Comparison of ENCODE assay signal across 1 cellular context in the genomic region with DNA sequence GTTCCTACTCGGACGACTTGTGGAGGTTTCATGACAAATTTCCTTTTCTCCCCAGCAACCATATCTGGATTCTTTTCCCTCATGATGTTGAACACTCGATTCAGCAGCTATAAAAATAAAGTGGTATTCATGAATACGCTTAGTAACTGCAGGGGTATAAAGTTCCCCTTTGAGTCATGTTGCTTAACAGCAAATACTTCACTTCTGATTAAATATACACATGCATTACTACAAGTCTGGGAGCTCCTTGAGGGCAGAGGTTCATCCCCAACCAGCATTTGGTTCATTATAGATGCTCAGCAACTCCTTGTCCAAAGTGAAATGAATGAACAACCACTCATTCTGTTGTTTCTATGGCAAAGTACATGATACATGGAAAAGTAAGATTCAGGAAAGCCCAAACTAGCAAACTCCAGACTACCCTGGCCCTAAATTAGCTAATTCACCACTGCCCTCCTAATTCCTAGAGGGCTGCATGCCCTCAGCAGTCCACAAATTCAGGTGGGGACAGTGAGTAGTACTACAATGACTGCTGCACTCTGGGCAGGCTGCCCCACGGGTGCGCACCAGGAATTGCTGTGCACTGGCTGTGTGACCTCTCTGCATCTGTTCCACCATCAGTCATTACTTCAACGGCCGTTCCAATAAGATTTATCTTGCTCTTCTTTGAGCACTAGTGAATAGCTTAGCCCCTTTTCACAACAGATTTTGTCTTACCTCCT.
TF ChIP-seq lines count a peak whose summit lies in the region.

No MANE protein-coding gene starts in this region.

TF ChIP-seq in K562, 482 proteins besides CTCF, POLR2A, EP300 and RAD21 (continued from another document):
- TF ChIP-seq SUPT5H (IDR thresholded peaks at IDR 0.05) (peak; percentile 26; the same call in 1 of the 2 replicates), CXXC5 (CRISPR knock-in tag; IDR thresholded peaks at IDR 0.05) (no peak), FOXK2 (conservative IDR thresholded peaks at IDR 0.05 in 1 of 2, IDR thresholded peaks at IDR 0.05 in 1 of 2; ENCODE audit: low read depth in 2 of 2) (no peak), SIRT6 (IDR thresholded peaks at IDR 0.05; ENCODE audit: low read depth, low read length) (no peak), POLR3A (IDR thresholded peaks at IDR 0.05; ENCODE audit: borderline replicate concordance, extremely low read depth, insufficient read depth, insufficient read length) (no peak)
- TF ChIP-seq, protein P1, sequence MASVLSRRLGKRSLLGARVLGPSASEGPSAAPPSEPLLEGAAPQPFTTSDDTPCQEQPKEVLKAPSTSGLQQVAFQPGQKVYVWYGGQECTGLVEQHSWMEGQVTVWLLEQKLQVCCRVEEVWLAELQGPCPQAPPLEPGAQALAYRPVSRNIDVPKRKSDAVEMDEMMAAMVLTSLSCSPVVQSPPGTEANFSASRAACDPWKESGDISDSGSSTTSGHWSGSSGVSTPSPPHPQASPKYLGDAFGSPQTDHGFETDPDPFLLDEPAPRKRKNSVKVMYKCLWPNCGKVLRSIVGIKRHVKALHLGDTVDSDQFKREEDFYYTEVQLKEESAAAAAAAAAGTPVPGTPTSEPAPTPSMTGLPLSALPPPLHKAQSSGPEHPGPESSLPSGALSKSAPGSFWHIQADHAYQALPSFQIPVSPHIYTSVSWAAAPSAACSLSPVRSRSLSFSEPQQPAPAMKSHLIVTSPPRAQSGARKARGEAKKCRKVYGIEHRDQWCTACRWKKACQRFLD (CRISPR knock-in tag; IDR thresholded peaks at IDR 0.05): no peak
